Comparison of ENCODE assay signal across 26 cellular contexts in the genomic region with DNA sequence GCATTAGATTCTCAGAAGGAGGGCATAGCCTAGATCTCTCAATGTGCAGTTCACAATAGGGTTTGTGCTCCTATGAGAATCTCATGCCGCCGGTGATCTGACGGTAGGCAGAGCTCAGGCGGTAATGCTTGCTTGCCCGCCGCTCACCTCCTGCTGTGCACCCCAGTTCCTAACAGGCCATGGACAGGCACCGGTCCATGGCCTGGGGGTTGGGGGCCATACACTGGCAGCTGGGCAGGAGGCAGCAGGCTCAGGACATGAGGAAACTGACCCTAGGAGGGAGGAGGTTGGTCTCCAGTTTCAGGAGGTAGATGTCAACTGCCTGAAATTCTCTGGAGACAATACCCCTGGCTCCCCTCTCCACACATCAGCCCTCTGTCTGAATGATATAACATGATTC.
"Had no signal": no experiment of that assay in that cellular context is flagged by ENCODE, and none has a peak within 500 bp of the region (broad histone marks: within the 10 kb centered on the region; RNA-seq: fewer than 3 reads in every experiment).

No MANE protein-coding gene starts in this region.

- H3K36me3 ChIP-seq: ascending aorta, breast epithelium, cardiac muscle cell, colonic mucosa, WERI-Rb-1 had no signal

- H3K4me1 ChIP-seq: ascending aorta, breast epithelium, colonic mucosa had no signal

- H3K27ac Mint-ChIP-seq: activated B cell treated with CpG ODN at 0.5 μM for 24 hours; activated CD8-positive, alpha-beta T cell treated with anti-CD3 and anti-CD28 coated beads, Interleukin-2, amount 10 ng/mL, durations not matched to agents 7 days and 5 days; activated naive CD4-positive, alpha-beta T cell treated with anti-CD3 and anti-CD28 coated beads for 36 hours; activated naive CD8-positive, alpha-beta T cell treated with anti-CD3 and anti-CD28 coated beads for 36 hours; brain; T-helper 17 cell; T-helper 2 cell treated with Interferon-gamma antibody and Interleukin-4, amounts not matched to agents 5 μg/mL and 100 μg/mL, for 36 hours had no signal

- H3K27me3 Mint-ChIP-seq: activated B cell treated with CpG ODN at 0.5 μM for 24 hours; activated naive CD8-positive, alpha-beta T cell treated with anti-CD3 and anti-CD28 coated beads for 36 hours; activated T-helper 17 cell treated with anti-CD3 and anti-CD28 coated beads, Interleukin-2, amount 50 U/mL, for 72 hours; brain; T-helper 17 cell had no signal

- H3K4me1 Mint-ChIP-seq: activated B cell treated with CpG ODN at 0.5 μM for 24 hours had no signal

- H3K9me3 Mint-ChIP-seq: activated B cell treated with CpG ODN at 0.5 μM for 24 hours; activated naive CD4-positive, alpha-beta T cell treated with anti-CD3 and anti-CD28 coated beads for 36 hours; activated T-cell treated with anti-CD3 and anti-CD28 coated beads, Interleukin-2, amount 50 U/mL, for 4 hours; activated T-helper 17 cell treated with anti-CD3 and anti-CD28 coated beads, Interleukin-2, amount 50 U/mL, for 72 hours had no signal

- FAIRE-seq: frontal cortex had no signal

- H3K4me3 ChIP-seq: ascending aorta, breast epithelium, cardiac muscle cell, colonic mucosa had no signal

- H3K4me3 Mint-ChIP-seq: activated B cell treated with CpG ODN at 0.5 μM for 24 hours; activated CD8-positive, alpha-beta T cell treated with anti-CD3 and anti-CD28 coated beads, Interleukin-2, amount 10 ng/mL, durations not matched to agents 7 days and 5 days; activated naive CD4-positive, alpha-beta T cell treated with anti-CD3 and anti-CD28 coated beads for 36 hours; activated naive CD8-positive, alpha-beta T cell treated with anti-CD3 and anti-CD28 coated beads for 36 hours; activated T-cell treated with anti-CD3 and anti-CD28 coated beads, Interleukin-2, amount 50 U/mL, for 4 hours; activated T-helper 17 cell treated with anti-CD3 and anti-CD28 coated beads, Interleukin-2, amount 50 U/mL, for 72 hours; brain; T-helper 17 cell; T-helper 2 cell treated with Interferon-gamma antibody and Interleukin-4, amounts not matched to agents 5 μg/mL and 100 μg/mL, for 36 hours had no signal

- DNase-seq: activated B cell treated with CpG ODN at 0.5 μM for 24 hours; activated CD4-positive, alpha-beta T cell treated with anti-CD3 and anti-CD28 coated beads for 48 hours; activated CD4-positive, alpha-beta T cell treated with anti-CD3 and anti-CD28 coated beads, Interleukin-2, amount 50 U/mL, for 1 hour; activated CD4-positive, alpha-beta T cell treated with anti-CD3 and anti-CD28 coated beads, Interleukin-2, amount 50 U/mL, for 48 hours; activated CD8-positive, alpha-beta T cell treated with anti-CD3 and anti-CD28 coated beads, Interleukin-2, amount 10 ng/mL, durations not matched to agents 7 days and 5 days; activated effector memory CD4-positive, alpha-beta T cell treated with Interleukin-2 at 50 U/mL for 16 hours; activated gamma-delta T cell treated with Interleukin-2 at 50 U/mL for 16 hours; activated naive CD4-positive, alpha-beta T cell treated with anti-CD3 and anti-CD28 coated beads for 36 hours; activated naive CD8-positive, alpha-beta T cell treated with anti-CD3 and anti-CD28 coated beads for 36 hours; activated T-cell treated with anti-CD3 and anti-CD28 coated beads, Interleukin-2, amount 50 U/mL, for 4 hours; central memory CD4-positive, alpha-beta T cell; cerebellar nuclear complex; colonic mucosa; effector CD8-positive, alpha-beta T cell; foreskin fibroblast; T-helper 1 cell; T-helper 17 cell; T1000; WERI-Rb-1 had no signal

- H3K27ac ChIP-seq: ascending aorta, breast epithelium, cardiac muscle cell, colonic mucosa, WERI-Rb-1 had no signal

- H3K9me3 ChIP-seq: ascending aorta, breast epithelium, colonic mucosa had no signal

- H3K27me3 ChIP-seq: ascending aorta, breast epithelium, cardiac muscle cell, colonic mucosa had no signal
